Comparison of ENCODE assay signal across 20 cellular contexts in genomic region chr9:126117631-126118030, GRCh38.
"Had no signal": no experiment of that assay in that cellular context is flagged by ENCODE, and none has a peak within 500 bp of the region (broad histone marks: within the 10 kb centered on the region; RNA-seq: fewer than 3 reads in every experiment).

No MANE protein-coding gene starts in this region.

- H3K27ac ChIP-seq: colonic mucosa, gastroesophageal sphincter, lower lobe of right lung, skin epidermis, suprapubic skin, transverse colon had no signal

- H3K4me3 ChIP-seq: colonic mucosa, gastroesophageal sphincter, lower lobe of right lung, skin epidermis, suprapubic skin, transverse colon had no signal

- H3K9me3 ChIP-seq: colonic mucosa, gastroesophageal sphincter, lower lobe of right lung, suprapubic skin, transverse colon had no signal

- DNase-seq: activated CD4-positive, alpha-beta T cell treated with anti-CD3 and anti-CD28 coated beads, Interleukin-2, amount 10 ng/mL, durations not matched to agents 24 days and 14 days; activated naive CD4-positive, alpha-beta T cell; anterior cingulate cortex; central memory CD4-positive, alpha-beta T cell; colonic mucosa; left cardiac atrium; lower lobe of right lung; midbrain; nephron progenitor cell; occipital lobe; stimulated activated CD4-positive, alpha-beta T cell treated with anti-CD3 and anti-CD28 coated beads, Interleukin-15, amount 100 ng/mL, for 24 hours; stimulated activated CD4-positive, alpha-beta T cell treated with anti-CD3 and anti-CD28 coated beads, Interleukin-2, amount 100 ng/mL, for 48 hours; stimulated activated naive CD8-positive, alpha-beta T cell treated with anti-CD3 and anti-CD28 coated beads, Interleukin-15, amount 100 ng/mL, for 72 hours; T1000; transverse colon had no signal

- H3K4me1 ChIP-seq: colonic mucosa, gastroesophageal sphincter, lower lobe of right lung, suprapubic skin, transverse colon had no signal

- ATAC-seq: activated T-helper 17 cell treated with anti-CD3 and anti-CD28 coated beads, Interleukin-2, amount 50 U/mL, for 72 hours; esophagus mucosa; gastroesophageal sphincter; left cardiac atrium; lower lobe of right lung; stimulated activated naive CD8-positive, alpha-beta T cell treated with anti-CD3 and anti-CD28 coated beads, Interleukin-15, amount 100 ng/mL, for 72 hours had no signal

- H3K36me3 ChIP-seq: colonic mucosa, gastroesophageal sphincter, lower lobe of right lung, suprapubic skin, transverse colon had no signal

- H3K27me3 ChIP-seq: colonic mucosa, gastroesophageal sphincter, transverse colon had no signal
